In the genomic region with DNA sequence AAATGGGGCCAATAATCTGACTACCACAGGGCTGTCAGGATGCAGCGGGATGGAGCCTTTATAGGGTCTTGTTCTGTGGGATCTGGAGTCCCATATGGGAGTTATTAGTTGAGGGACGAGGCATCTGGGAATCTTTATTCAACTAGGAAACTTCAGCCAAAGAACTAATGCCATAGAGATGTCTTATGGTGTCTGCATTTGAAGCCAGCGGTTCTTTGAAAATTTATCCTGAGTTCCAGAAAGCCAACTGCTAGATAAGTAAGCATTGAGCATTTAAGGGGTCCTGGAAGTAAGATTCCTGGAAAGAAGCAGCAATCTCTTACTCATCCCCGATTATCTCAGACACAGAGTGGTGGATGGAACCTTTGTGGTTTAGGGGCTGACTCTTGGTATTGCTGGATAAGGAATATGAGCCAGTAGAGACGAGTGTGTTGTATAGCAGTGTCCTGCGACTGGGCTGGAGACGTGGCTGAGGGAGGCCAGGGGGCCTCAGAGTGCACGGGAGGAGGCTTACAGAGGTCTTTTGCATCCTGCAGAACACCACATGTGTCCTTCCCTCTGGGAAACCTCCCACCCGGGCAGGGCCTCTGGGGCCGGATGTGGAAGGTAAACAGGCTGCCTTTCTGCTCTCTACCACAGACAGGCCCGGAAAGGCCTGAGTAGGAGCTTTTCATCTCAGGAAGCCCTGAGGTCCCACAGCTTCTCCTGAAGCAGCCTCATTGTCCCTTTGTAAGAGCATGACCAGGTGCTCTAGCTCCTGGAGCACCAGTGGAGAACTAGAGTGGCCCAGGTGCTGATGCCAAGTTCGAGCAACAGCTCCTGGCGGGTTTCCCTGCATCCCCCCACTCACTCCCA, we compare ENCODE assay signal across 8 cellular contexts. TPM values are rescaled to one million over a fixed set of nuclear protein-coding genes. Genes with fewer than 3 reads are reported as not detected.
DNase-seq lines count a peak whose midpoint lies in the region; ATAC-seq lines count a peak whose summit lies in the region.
"Had no signal": no experiment of that assay in that cellular context is flagged by ENCODE, and none has a peak within 500 bp of the region (broad histone marks: within the 10 kb centered on the region; RNA-seq: fewer than 3 reads in every experiment).

No MANE protein-coding gene starts in this region.

- H3K36me3 Mint-ChIP-seq in activated naive CD4-positive, alpha-beta T cell treated with anti-CD3 and anti-CD28 coated beads for 36 hours (ENCODE audit: low read depth): peaks cover 3% of the 10 kb centered on the region

- no peak overlapping the region for H3K4me3 ChIP-seq in Jurkat, Clone E6-1 (ENCODE audit: low read length)
- no peak overlapping the region for H3K4me3 ChIP-seq in thymus (ENCODE audit: low read length)

- ATAC-seq in left lobe of liver: no peak

- no peaks in the 10 kb centered on the region for H3K9me3 Mint-ChIP-seq in activated naive CD4-positive, alpha-beta T cell treated with anti-CD3 and anti-CD28 coated beads for 36 hours
- H3K9me3 Mint-ChIP-seq: activated naive CD4-positive, alpha-beta T cell treated with anti-CD3 and anti-CD28 coated beads, Interleukin-2, amount 10 ng/mL, durations not matched to agents 7 days and 5 days had no signal

- 46% methylated on average over 13 of the region's 13 CpGs for WGBS in thymus

- peaks cover 21% of the 10 kb centered on the region for H3K4me1 Mint-ChIP-seq in activated naive CD4-positive, alpha-beta T cell treated with anti-CD3 and anti-CD28 coated beads for 36 hours (ENCODE audit: low read depth)

- peaks cover 3% of the 10 kb centered on the region for H3K27me3 ChIP-seq in thymus (ENCODE audit: control insufficient read depth, insufficient read depth)

- no peak overlapping the region for H3K27ac Mint-ChIP-seq in activated naive CD4-positive, alpha-beta T cell treated with anti-CD3 and anti-CD28 coated beads for 36 hours

- H3K27me3 Mint-ChIP-seq in activated naive CD4-positive, alpha-beta T cell treated with anti-CD3 and anti-CD28 coated beads for 36 hours (ENCODE audit: low read depth): no peaks in the 10 kb centered on the region
- H3K27me3 Mint-ChIP-seq: activated naive CD4-positive, alpha-beta T cell treated with anti-CD3 and anti-CD28 coated beads, Interleukin-2, amount 10 ng/mL, durations not matched to agents 7 days and 5 days had no signal

- intact Hi-C loops in activated naive CD4-positive, alpha-beta T cell treated with anti-CD3 and anti-CD28 coated beads for 36 hours (cut with micrococcal nuclease): no loop called here

- H3K4me1 ChIP-seq in thymus (ENCODE audit: control insufficient read depth, insufficient read depth, low read length): peaks cover 6% of the 10 kb centered on the region

- H3K27ac ChIP-seq in thymus (ENCODE audit: low read depth): peak overlapping the region; percentile 90

- CTCF ChIA-PET in activated naive CD4-positive, alpha-beta T cell treated with anti-CD3 and anti-CD28 coated beads for 36 hours (lab: Charles Lee): interaction anchor here (0.6 kb wide), 1 partner anchor 163 kb away, joined by 3 read pairs; no protein-coding TSS in a partner anchor

- no peaks in the 10 kb centered on the region for H3K9me3 ChIP-seq in thymus (ENCODE audit: control insufficient read depth)

- DNase-seq in Jurkat, Clone E6-1 (ENCODE audit: low read depth, low spot score): peak; percentile 54
- DNase-seq in amniotic epithelial cell (ENCODE audit: low read depth) (peak; percentile 96), islet precursor cell (peak; percentile 79), left lobe of liver (ENCODE audit: low spot score) (no peak), occipital lobe (lab: John Stamatoyannopoulos, UW) (no peak)
- no peak for DNase-seq in activated naive CD4-positive, alpha-beta T cell treated with anti-CD3 and anti-CD28 coated beads for 36 hours
- DNase-seq: activated naive CD4-positive, alpha-beta T cell treated with anti-CD3 and anti-CD28 coated beads, Interleukin-2, amount 10 ng/mL, durations not matched to agents 7 days and 5 days had no signal

- H3K36me3 ChIP-seq in thymus (ENCODE audit: control insufficient read depth, insufficient read depth): no peaks in the 10 kb centered on the region

- no peak overlapping the region for H3K4me3 Mint-ChIP-seq in activated naive CD4-positive, alpha-beta T cell treated with anti-CD3 and anti-CD28 coated beads for 36 hours
- H3K4me3 Mint-ChIP-seq: activated naive CD4-positive, alpha-beta T cell treated with anti-CD3 and anti-CD28 coated beads, Interleukin-2, amount 10 ng/mL, durations not matched to agents 7 days and 5 days had no signal

RNA-seq across cellular contexts. Expression of gene ACTN4, which starts 28.8 kb away (rescaled TPM):
- polyA plus RNA-seq in Jurkat, Clone E6-1 (2012; ENCODE audit: insufficient read depth, insufficient read length): 222 TPM
- 124 TPM for polyA plus RNA-seq in thymus
- total RNA-seq in activated naive CD4-positive, alpha-beta T cell treated with anti-CD3 and anti-CD28 coated beads for 36 hours: 100 to 1,000 TPM; 117 to 119 TPM
- 156 TPM for total RNA-seq in left lobe of liver
- total RNA-seq in occipital lobe: 53.2 TPM

RNA-seq across cellular contexts. Expression of gene EIF3K, which starts 57.3 kb away (rescaled TPM):
- 487 TPM for polyA plus RNA-seq in Jurkat, Clone E6-1 (2012; ENCODE audit: insufficient read depth, insufficient read length)
- polyA plus RNA-seq in thymus: 268 TPM
- total RNA-seq in activated naive CD4-positive, alpha-beta T cell treated with anti-CD3 and anti-CD28 coated beads for 36 hours: 100 to 1,000 TPM; 299 to 324 TPM
- 106 TPM for total RNA-seq in left lobe of liver
- total RNA-seq in occipital lobe: 149 TPM

RNA-seq across cellular contexts. Expression of gene MAP4K1, which starts 58.5 kb away (rescaled TPM):
- polyA plus RNA-seq in Jurkat, Clone E6-1 (2012; ENCODE audit: insufficient read depth, insufficient read length): 79.4 TPM
- 82.9 TPM for polyA plus RNA-seq in thymus
- total RNA-seq in activated naive CD4-positive, alpha-beta T cell treated with anti-CD3 and anti-CD28 coated beads for 36 hours: 100 to 1,000 TPM; 135 to 148 TPM
- total RNA-seq in left lobe of liver: 3.5 TPM
- total RNA-seq in occipital lobe: 0.16 TPM

Comparison
In these comparisons a context has a peak if more than half of its experiments do, and no peak if none do; other contexts are left out.
1. DNase-seq: peak in Jurkat, Clone E6-1 (single experiment), amniotic epithelial cell (single experiment) and islet precursor cell (single experiment); none in activated naive CD4-positive, alpha-beta T cell treated with anti-CD3 and anti-CD28 coated beads for 36 hours (single experiment), left lobe of liver (single experiment) and occipital lobe (single experiment).
2. RNA of gene MAP4K1, which starts 58.5 kb away (total RNA-seq): 135 to 148 TPM in activated naive CD4-positive, alpha-beta T cell treated with anti-CD3 and anti-CD28 coated beads for 36 hours; 3.5 TPM in left lobe of liver (single experiment) and 0.16 TPM in occipital lobe (single experiment); every median in the first group is over 10 times any median in the second.